24 cellular contexts compared by ENCODE assay signal in genomic region chr6:703562-703961, GRCh38. TPM values are rescaled to one million over a fixed set of nuclear protein-coding genes. Genes with fewer than 3 reads are reported as not detected.
A peak's percentile ranks its signal among the peaks of the same experiment; 100 is the strongest.
DNase-seq lines count a peak whose midpoint lies in the region; ATAC-seq and TF ChIP-seq lines count a peak whose summit lies in the region.
"Had no signal": no experiment of that assay in that cellular context is flagged by ENCODE, and none has a peak within 500 bp of the region (broad histone marks: within the 10 kb centered on the region; RNA-seq: fewer than 3 reads in every experiment).

No MANE protein-coding gene starts in this region.

- 0 out of 4 replicates have a peak, but pooled peaks cover 0 to 4% of the 10 kb centered on the region in 2 experiments for H3K79me1 ChIP-seq in IMR-90 (ENCODE audit: low read depth in 1 of 2, low read length in 2 of 2)

- dilution Hi-C loops in IMR-90 (cut with HindIII; ENCODE audit: low sequenced_read_pairs, unreplicated experiment): no loop called here

- H3K27ac ChIP-seq in IMR-90 (ENCODE audit: insufficient read depth, low read length) (no peak overlapping the region), hepatocyte (peak overlapping the region; percentile 68)
- H3K27ac ChIP-seq: A549; BLaER1 treated with 17β-estradiol and CSF1 and Interleukin-3, amounts not matched to agents 10 nM and 100 nM; RWPE1; SK-N-MC had no signal

- no peak overlapping the region for H4K8ac ChIP-seq in IMR-90 (ENCODE audit: low read depth in 2 of 2, low read length in 2 of 2)

- no peak overlapping the region for H2AK5ac ChIP-seq in IMR-90 (ENCODE audit: low read depth, low read length)

- intact Hi-C loops in IMR-90 (cut with micrococcal nuclease): no loop called here

- H4K5ac ChIP-seq in IMR-90 (ENCODE audit: low read depth, low read length): no peak overlapping the region; the same call in 1 of the 2 replicates

- in situ Hi-C loops in IMR-90 (cut with MboI; ENCODE audit: low sequenced_read_pairs): no loop called here

- POLR2A ChIA-PET in IMR-90 (lab: Charles Lee; ENCODE audit: unreplicated experiment): no interaction called here

- no peak for TF ChIP-seq POLR2A in IMR-90 (IDR thresholded peaks at IDR 0.05; ENCODE audit: low read depth, low read length)

- CTCF ChIA-PET in IMR-90 (lab: Yijun Ruan, JAX): interaction anchor here (1.1 to 3.2 kb wide), 3 partner anchors 11 to 20 kb away, joined by 3 to 11 read pairs (median 5); no protein-coding TSS in a partner anchor

- H3K4me3 ChIP-seq in IMR-90 (ENCODE audit: insufficient read depth, low read depth, low read length) (no peak overlapping the region), adipocyte (ENCODE audit: low read length) (no peak overlapping the region), hepatocyte (no peak overlapping the region)
- H3K4me3 ChIP-seq: A549; BLaER1 treated with 17β-estradiol and CSF1 and Interleukin-3, amounts not matched to agents 10 nM and 100 nM; GM12878; SK-N-MC had no signal

- H2BK20ac ChIP-seq in IMR-90 (ENCODE audit: low read depth, low read length): no peak overlapping the region

- no peak overlapping the region for H3K14ac ChIP-seq in IMR-90 (replicated peaks; ENCODE audit: low read depth, low read length)

- H3K79me2 ChIP-seq in hepatocyte: no peaks in the 10 kb centered on the region

- H2AFZ ChIP-seq in IMR-90 (replicated peaks; ENCODE audit: low read length, poor library complexity): no peak overlapping the region
- no peak overlapping the region for H2AFZ ChIP-seq in hepatocyte

- no peaks in the 10 kb centered on the region for H3K9me3 ChIP-seq in IMR-90 (ENCODE audit: control insufficient read depth, insufficient read depth, low read length)
- no peaks in the 10 kb centered on the region for H3K9me3 ChIP-seq in adipocyte (ENCODE audit: control insufficient read depth, low read length)
- H3K9me3 ChIP-seq in hepatocyte (ENCODE audit: low read depth): no peaks in the 10 kb centered on the region
- H3K9me3 ChIP-seq: A549; BLaER1 treated with 17β-estradiol and CSF1 and Interleukin-3, amounts not matched to agents 10 nM and 100 nM had no signal

- no peak overlapping the region for H3K18ac ChIP-seq in IMR-90 (ENCODE audit: low read depth, low read length)

- H3K4ac ChIP-seq in IMR-90 (ENCODE audit: low read depth, low read length): no peak overlapping the region; the same call in 1 of the 2 replicates

- no peak overlapping the region for H4K91ac ChIP-seq in IMR-90 (ENCODE audit: insufficient read depth, low read depth, low read length)

- BruUV-seq in IMR-90 (replicated peaks; lab: Mats Ljungman, UMichigan): no TSS peak

- H3K4me1 ChIP-seq in IMR-90 (ENCODE audit: control insufficient read depth, insufficient read depth, low read length) (peaks cover 7% of the 10 kb centered on the region), adipocyte (ENCODE audit: control insufficient read depth, insufficient read depth, low read length) (no peaks in the 10 kb centered on the region), hepatocyte (ENCODE audit: insufficient read depth) (peaks cover 16% of the 10 kb centered on the region)

- H3K4me2 ChIP-seq in IMR-90 (ENCODE audit: low read depth, low read length) (no peak overlapping the region), hepatocyte (peak overlapping the region; percentile 9)
- H3K4me2 ChIP-seq: A549; BLaER1 treated with 17β-estradiol and CSF1 and Interleukin-3, amounts not matched to agents 10 nM and 100 nM had no signal

- ATAC-seq in IMR-90 (ENCODE audit: low read depth) (no peak; the same call in 1 of the 2 replicates), omental fat pad (ENCODE audit: low FRiP score) (no peak)
- ATAC-seq: A549, GM12878, HCT116 had no signal

- no peaks in the 10 kb centered on the region for H3K9me2 ChIP-seq in hepatocyte (replicated peaks; ENCODE audit: insufficient read depth)

- H4K20me1 ChIP-seq in IMR-90 (ENCODE audit: insufficient read depth, low read length) (no peaks in the 10 kb centered on the region), hepatocyte (ENCODE audit: insufficient read depth, poor library complexity, severe bottlenecking) (no peaks in the 10 kb centered on the region)
- H4K20me1 ChIP-seq: BLaER1 treated with 17β-estradiol and CSF1 and Interleukin-3, amounts not matched to agents 10 nM and 100 nM had no signal

- TF ChIP-seq RAD21 in IMR-90 (IDR thresholded peaks at IDR 0.05; ENCODE audit: low read length): no peak

- no peak for TF ChIP-seq CTCF in IMR-90 (conservative IDR thresholded peaks at IDR 0.05; ENCODE audit: low read depth, low read length)
- TF ChIP-seq CTCF in hepatocyte (IDR thresholded peaks at IDR 0.05; ENCODE audit: poor library complexity): no peak
- no peak for TF ChIP-seq CTCF in omental fat pad (IDR thresholded peaks at IDR 0.05)

- no peak overlapping the region for H3K56ac ChIP-seq in IMR-90 (ENCODE audit: extremely low read depth, insufficient read depth, low read length)

- H2AK9ac ChIP-seq in IMR-90 (replicated peaks; ENCODE audit: low read depth, low read length, poor library complexity): no peak overlapping the region

- H3K9me1 ChIP-seq in IMR-90 (ENCODE audit: insufficient read depth, low read length): peaks cover 6% of the 10 kb centered on the region

- H3K23ac ChIP-seq in IMR-90 (ENCODE audit: low read depth, low read length): no peak overlapping the region

- no peaks in the 10 kb centered on the region; the same call in 1 of the 2 replicates for H3K27me3 ChIP-seq in IMR-90 (ENCODE audit: control insufficient read depth, insufficient read depth, low read length)
- H3K27me3 ChIP-seq in adipocyte (replicated peaks; ENCODE audit: control insufficient read depth, insufficient read depth, low read length): peaks cover 3% of the 10 kb centered on the region
- peaks cover 7% of the 10 kb centered on the region for H3K27me3 ChIP-seq in hepatocyte
- H3K27me3 ChIP-seq: BLaER1 treated with 17β-estradiol and CSF1 and Interleukin-3, amounts not matched to agents 10 nM and 100 nM had no signal

- no peak overlapping the region for H2BK15ac ChIP-seq in IMR-90 (ENCODE audit: low read depth, low read length)

- DNase-seq in ELR (ENCODE audit: low read depth): peak; percentile 61
- DNase-seq in IMR-90: no peak
- DNase-seq in adipocyte (ENCODE audit: low read depth): peak; percentile 18
- DNase-seq in hepatocyte (ENCODE audit: low spot score): no peak
- no peak for DNase-seq in omental fat pad (ENCODE audit: low spot score)
- no peak for DNase-seq in SW480 (ENCODE audit: low spot score)
- DNase-seq in glomerular visceral epithelial cell (ENCODE audit: extremely low spot score): no peak
- DNase-seq: AML-193; CD4-positive, alpha-beta T cell; DMS53; GDM1; NCI-H1048; NCI-H1694; NCI-H2029 treated with DMSO at 0.1 percent for 48 hours; NCI-H446 treated with DMSO at 0.1 percent for 48 hours; NCI-H82; NK-92 treated with Interleukin-12 subunit alpha and Interleukin-12 subunit beta, amount 100 ng/mL, for 24 hours; SHP77 treated with DMSO at 0.1 percent for 48 hours had no signal

- no CpG with 5 or more reads among the region's 3 CpGs for WGBS in IMR-90 (ENCODE audit: extremely low coverage in 2 of 2, insufficient read length in 1 of 2), 2 experiments
- WGBS in hepatocyte (ENCODE audit: low lambda C conversion rate, missing lambda C conversion rate): 76% methylated on average over 3 of the region's 3 CpGs

- no peak overlapping the region for H3K9ac ChIP-seq in IMR-90 (ENCODE audit: low read depth, low read length)
- H3K9ac ChIP-seq in adipocyte (ENCODE audit: low read length): no peak overlapping the region
- H3K9ac ChIP-seq: BLaER1 treated with 17β-estradiol and CSF1 and Interleukin-3, amounts not matched to agents 10 nM and 100 nM had no signal

- 0 out of 2 replicates have a peak overlapping the region, but pooled peaks have one; percentile 26 for H2BK120ac ChIP-seq in IMR-90 (ENCODE audit: low read depth, low read length)

- H3K36me3 ChIP-seq in IMR-90 (ENCODE audit: control insufficient read depth, insufficient read depth, low read length): no peaks in the 10 kb centered on the region
- H3K36me3 ChIP-seq in adipocyte (ENCODE audit: control insufficient read depth, insufficient read depth, low read length, severe bottlenecking): no peaks in the 10 kb centered on the region
- no peaks in the 10 kb centered on the region for H3K36me3 ChIP-seq in hepatocyte (replicated peaks; ENCODE audit: insufficient read depth, low read depth)
- H3K36me3 ChIP-seq: BLaER1 treated with 17β-estradiol and CSF1 and Interleukin-3, amounts not matched to agents 10 nM and 100 nM had no signal

- no peak overlapping the region for H2BK5ac ChIP-seq in IMR-90 (ENCODE audit: low read depth, low read length, poor library complexity, severe bottlenecking)

TF ChIP-seq in IMR-90, 13 proteins besides CTCF, POLR2A, EP300 and RAD21:
- TF ChIP-seq CHD1 (IDR thresholded peaks at IDR 0.05; ENCODE audit: low read depth, low read length) (no peak), MAZ (IDR thresholded peaks at IDR 0.05; ENCODE audit: borderline replicate concordance, low read depth, low read length) (no peak)

RNA-seq across cellular contexts. Expression of gene EXOC2, which starts 10.6 kb away (rescaled TPM):
- total RNA-seq in IMR-90 (2012; rRNA removed) (37.3 and 39.4 TPM in 2 replicates), hepatocyte (27.0 and 32.5 TPM in 2 replicates), omental fat pad (10 to 100 TPM; 18.1 to 32.3 (median 21.6) TPM)
- polyA plus RNA-seq in IMR-90 (2012; rRNA removed) (12.8 and 13.1 TPM in 2 replicates), hepatocyte (15.4 and 16.9 TPM in 2 replicates)
- 5.9 and 6.1 TPM in 2 replicates for polyA plus RNA-seq in IMR-90 (2012; cell fraction: cytosol; rRNA removed)
- 6.9 and 14.1 TPM in 2 replicates for polyA plus RNA-seq in IMR-90 (2012; cell fraction: nucleus; rRNA removed; ENCODE audit: low replicate concordance)

RNA-seq across cellular contexts. Expression of gene HUS1B, which starts 46.7 kb away (rescaled TPM):
- total RNA-seq in IMR-90 (2012; rRNA removed) (0.36 and 0.56 TPM in 2 replicates), hepatocyte (0.33 and 1.2 TPM in 2 replicates), omental fat pad (1 to 10 TPM in 2 of 4 donors, under 1 TPM in 1, not detected in 1; 0.88 to 5.4 (median 3.0) TPM)
- polyA plus RNA-seq in IMR-90 (2012; rRNA removed) (0.39 and 0.59 TPM in 2 replicates), hepatocyte (0.45 and 1.2 TPM in 2 replicates)
- 0.29 and 0.60 TPM in 2 replicates for polyA plus RNA-seq in IMR-90 (2012; cell fraction: cytosol; rRNA removed)
- polyA plus RNA-seq in IMR-90 (2012; cell fraction: nucleus; rRNA removed; ENCODE audit: low replicate concordance): 0.79 and 1.5 TPM in 2 replicates

Comparison
In these comparisons a context has a peak if more than half of its experiments do, and no peak if none do; other contexts are left out.
1. DNase-seq: peak in ELR (single experiment) and adipocyte (single experiment); none in IMR-90 (single experiment), hepatocyte (single experiment), omental fat pad (single experiment), SW480 (single experiment) and glomerular visceral epithelial cell (single experiment).